Comparison of ENCODE assay signal across 1 cellular context in the genomic region with DNA sequence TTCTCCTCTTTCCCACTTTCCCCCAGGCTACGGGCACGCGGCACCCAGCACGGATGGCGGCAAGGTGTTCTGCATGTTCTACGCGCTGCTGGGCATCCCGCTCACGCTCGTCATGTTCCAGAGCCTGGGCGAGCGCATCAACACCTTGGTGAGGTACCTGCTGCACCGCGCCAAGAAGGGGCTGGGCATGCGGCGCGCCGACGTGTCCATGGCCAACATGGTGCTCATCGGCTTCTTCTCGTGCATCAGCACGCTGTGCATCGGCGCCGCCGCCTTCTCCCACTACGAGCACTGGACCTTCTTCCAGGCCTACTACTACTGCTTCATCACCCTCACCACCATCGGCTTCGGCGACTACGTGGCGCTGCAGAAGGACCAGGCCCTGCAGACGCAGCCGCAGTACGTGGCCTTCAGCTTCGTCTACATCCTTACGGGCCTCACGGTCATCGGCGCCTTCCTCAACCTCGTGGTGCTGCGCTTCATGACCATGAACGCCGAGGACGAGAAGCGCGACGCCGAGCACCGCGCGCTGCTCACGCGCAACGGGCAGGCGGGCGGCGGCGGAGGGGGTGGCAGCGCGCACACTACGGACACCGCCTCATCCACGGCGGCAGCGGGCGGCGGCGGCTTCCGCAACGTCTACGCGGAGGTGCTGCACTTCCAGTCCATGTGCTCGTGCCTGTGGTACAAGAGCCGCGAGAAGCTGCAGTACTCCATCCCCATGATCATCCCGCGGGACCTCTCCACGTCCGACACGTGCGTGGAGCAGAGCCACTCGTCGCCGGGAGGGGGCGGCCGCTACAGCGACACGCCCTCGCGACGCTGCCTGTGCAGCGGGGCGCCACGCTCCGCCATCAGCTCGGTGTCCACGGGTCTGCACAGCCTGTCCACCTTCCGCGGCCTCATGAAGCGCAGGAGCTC.
TF ChIP-seq lines count a peak whose summit lies in the region.

No MANE protein-coding gene starts in this region.

TF ChIP-seq in endothelial cell of umbilical vein, 7 proteins besides CTCF, POLR2A, EP300 and RAD21:
- TF ChIP-seq POLR2AphosphoS5 (IDR thresholded peaks at IDR 0.05; ENCODE audit: insufficient read depth, low read depth, low read length) (no peak), FOS (IDR thresholded peaks at IDR 0.05; ENCODE audit: borderline replicate concordance, insufficient read depth, low read length) (no peak), GATA2 (IDR thresholded peaks at IDR 0.05; ENCODE audit: insufficient read depth, insufficient read length, low read depth, low read length) (no peak), EZH2 (IDR thresholded peaks at IDR 0.05; ENCODE audit: borderline replicate concordance, low read depth, low read length, severe bottlenecking) (no peak), JUN (IDR thresholded peaks at IDR 0.05; ENCODE audit: borderline replicate concordance, insufficient read depth, insufficient read length, low read depth) (no peak), MYC (IDR thresholded peaks at IDR 0.05; ENCODE audit: low read depth, low read length) (no peak)
- TF ChIP-seq, protein P1, sequence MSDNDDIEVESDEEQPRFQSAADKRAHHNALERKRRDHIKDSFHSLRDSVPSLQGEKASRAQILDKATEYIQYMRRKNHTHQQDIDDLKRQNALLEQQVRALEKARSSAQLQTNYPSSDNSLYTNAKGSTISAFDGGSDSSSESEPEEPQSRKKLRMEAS (IDR thresholded peaks at IDR 0.05; ENCODE audit: insufficient read depth, insufficient read length), result no peak
